Comparison of ENCODE assay signal across 9 cellular contexts in genomic region chr2:73907840-73908452, GRCh38. TPM values are rescaled to one million over a fixed set of nuclear protein-coding genes. Genes with fewer than 3 reads are reported as not detected.
A peak's percentile ranks its signal among the peaks of the same experiment; 100 is the strongest.
DNase-seq lines count a peak whose midpoint lies in the region; FAIRE-seq and TF ChIP-seq lines count a peak whose summit lies in the region.
"Had no signal": no experiment of that assay in that cellular context is flagged by ENCODE, and none has a peak within 500 bp of the region (broad histone marks: within the 10 kb centered on the region; RNA-seq: fewer than 3 reads in every experiment).

No MANE protein-coding gene starts in this region.

- no peak overlapping the region for H3K4me3 Mint-ChIP-seq in mesothelial cell of epicardium

- peak; percentile 24 for TF ChIP-seq CTCF in AG09319 (IDR thresholded peaks at IDR 0.05; ENCODE audit: low read depth, low read length)
- TF ChIP-seq CTCF in mesothelial cell of epicardium (IDR thresholded peaks at IDR 0.05; ENCODE audit: unreplicated experiment) = no peak

- TF ChIP-seq POLR2A in erythroblast (IDR thresholded peaks at IDR 0.05; ENCODE audit: low read length) = no peak

- no peaks in the 10 kb centered on the region for H3K36me3 Mint-ChIP-seq in mesothelial cell of epicardium

- H3K27me3 Mint-ChIP-seq in mesothelial cell of epicardium (ENCODE audit: low read depth) = peaks cover 2% of the 10 kb centered on the region

- no peak overlapping the region for H3K27ac Mint-ChIP-seq in mesothelial cell of epicardium

- peak; percentile 68 for FAIRE-seq in GM19239 (lab: Jason Lieb, UNC)

- H3K9me3 Mint-ChIP-seq in mesothelial cell of epicardium = no peaks in the 10 kb centered on the region

- no peaks in the 10 kb centered on the region for H3K4me1 Mint-ChIP-seq in mesothelial cell of epicardium

- DNase-seq in AG09319 (ENCODE audit: extremely low read depth, low read depth) (no peak), GM19239 (ENCODE audit: insufficient read length, low spot score) (peak; percentile 42), NCI-H1930 (lab: John Stamatoyannopoulos, UW) (peak; percentile 81 to 85), erythroblast (lab: John Stamatoyannopoulos, UW) (peak; percentile 65 to 77), skeletal muscle cell (ENCODE audit: low read depth) (peak; percentile 59), KG1 (lab: John Stamatoyannopoulos, UW) (no peak), mesothelial cell of epicardium (ENCODE audit: low spot score in 2 of 2, unreplicated experiment in 2 of 2) (no peak)
- peak; percentile 53 for DNase-seq in activated CD4-positive, alpha-beta T cell treated with anti-CD3 and anti-CD28 coated beads for 48 hours

- no peak overlapping the region for H3K4me3 ChIP-seq in skeletal muscle cell (ENCODE audit: low read depth, low read length)

RNA-seq across cellular contexts. Expression of gene ACTG2, which starts 15.1 kb away (rescaled TPM):
- total RNA-seq in mesothelial cell of epicardium = 9.3 to 10.0 TPM (median 9.4 TPM) in 3 replicates
- total RNA-seq: dermis microvascular lymphatic vessel endothelial cell had no signal

RNA-seq across cellular contexts. Expression of gene DGUOK, which starts 18.7 kb away (rescaled TPM):
- total RNA-seq in mesothelial cell of epicardium = 66.0 to 69.5 TPM (median 66.8 TPM) in 3 replicates

Comparison
In these comparisons a context has a peak if more than half of its experiments do, and no peak if none do; other contexts are left out.
1. DNase-seq: peak in GM19239 (single experiment), NCI-H1930 (2 of 2), activated CD4-positive, alpha-beta T cell treated with anti-CD3 and anti-CD28 coated beads for 48 hours (single experiment), erythroblast (2 of 2) and skeletal muscle cell (single experiment); none in AG09319 (single experiment), KG1 (single experiment) and mesothelial cell of epicardium (0 of 2).